In genomic region chr11:46905806-46906205, GRCh38 we compare ENCODE assay signal across 1 cellular context.
TF ChIP-seq lines count a peak whose summit lies in the region.

No MANE protein-coding gene starts in this region.

TF ChIP-seq in K562, 482 proteins besides CTCF, POLR2A, EP300 and RAD21:
- TF ChIP-seq BMI1 (IDR thresholded peaks at IDR 0.05; ENCODE audit: low read length) = no peak
- no peak for TF ChIP-seq KDM2B (CRISPR knock-in tag; IDR thresholded peaks at IDR 0.05)
- TF ChIP-seq GATAD2A (IDR thresholded peaks at IDR 0.05) = no peak
- TF ChIP-seq BRD9 (IDR thresholded peaks at IDR 0.05; ENCODE audit: low read depth, partially characterized antibody) = no peak
- TF ChIP-seq LEF1 (IDR thresholded peaks at IDR 0.05) = no peak
- TF ChIP-seq MGA (IDR thresholded peaks at IDR 0.05) = no peak
- TF ChIP-seq HINFP (tag; conservative IDR thresholded peaks at IDR 0.05; ENCODE audit: low read depth) = no peak
- no peak for TF ChIP-seq ZNF41 (CRISPR knock-in tag; conservative IDR thresholded peaks at IDR 0.05)
- TF ChIP-seq, protein P1, sequence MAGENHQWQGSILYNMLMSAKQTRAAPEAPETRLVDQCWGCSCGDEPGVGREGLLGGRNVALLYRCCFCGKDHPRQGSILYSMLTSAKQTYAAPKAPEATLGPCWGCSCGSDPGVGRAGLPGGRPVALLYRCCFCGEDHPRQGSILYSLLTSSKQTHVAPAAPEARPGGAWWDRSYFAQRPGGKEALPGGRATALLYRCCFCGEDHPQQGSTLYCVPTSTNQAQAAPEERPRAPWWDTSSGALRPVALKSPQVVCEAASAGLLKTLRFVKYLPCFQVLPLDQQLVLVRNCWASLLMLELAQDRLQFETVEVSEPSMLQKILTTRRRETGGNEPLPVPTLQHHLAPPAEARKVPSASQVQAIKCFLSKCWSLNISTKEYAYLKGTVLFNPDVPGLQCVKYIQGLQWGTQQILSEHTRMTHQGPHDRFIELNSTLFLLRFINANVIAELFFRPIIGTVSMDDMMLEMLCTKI (IDR thresholded peaks at IDR 0.05; ENCODE audit: partially characterized antibody) = no peak
- TF ChIP-seq HLTF (IDR thresholded peaks at IDR 0.05) = no peak
- TF ChIP-seq, protein P2, sequence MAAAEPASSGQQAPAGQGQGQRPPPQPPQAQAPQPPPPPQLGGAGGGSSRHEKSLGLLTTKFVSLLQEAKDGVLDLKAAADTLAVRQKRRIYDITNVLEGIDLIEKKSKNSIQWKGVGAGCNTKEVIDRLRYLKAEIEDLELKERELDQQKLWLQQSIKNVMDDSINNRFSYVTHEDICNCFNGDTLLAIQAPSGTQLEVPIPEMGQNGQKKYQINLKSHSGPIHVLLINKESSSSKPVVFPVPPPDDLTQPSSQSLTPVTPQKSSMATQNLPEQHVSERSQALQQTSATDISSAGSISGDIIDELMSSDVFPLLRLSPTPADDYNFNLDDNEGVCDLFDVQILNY (CRISPR knock-in tag; IDR thresholded peaks at IDR 0.05) = no peak
- TF ChIP-seq ELF1 (tag; IDR thresholded peaks at IDR 0.05) = no peak
- TF ChIP-seq CBX5 (IDR thresholded peaks at IDR 0.05; ENCODE audit: borderline replicate concordance, low read depth) = no peak
- no peak for TF ChIP-seq EGR1 (conservative IDR thresholded peaks at IDR 0.05)
- TF ChIP-seq RBM17 (IDR thresholded peaks at IDR 0.05; ENCODE audit: borderline replicate concordance, low read depth, low read length) = no peak
- no peak for TF ChIP-seq ELF4 (CRISPR knock-in tag; IDR thresholded peaks at IDR 0.05)
- TF ChIP-seq FOS (IDR thresholded peaks at IDR 0.05; ENCODE audit: extremely low read depth, insufficient read length) = no peak
TF ChIP-seq in K562: peak in this region for 0.
